1 cellular context compared by ENCODE assay signal in genomic region chr20:47215653-47216397, GRCh38.
TF ChIP-seq lines count a peak whose summit lies in the region.

No MANE protein-coding gene starts in this region.

TF ChIP-seq in K562, 482 proteins besides CTCF, POLR2A, EP300 and RAD21 (continued from another document):
- TF ChIP-seq ZBTB11 (CRISPR knock-in tag; IDR thresholded peaks at IDR 0.05): peak in 1 of 3 experiments; percentile 71; a peak in 2 of 6 replicates
- no peak for TF ChIP-seq SRF (CRISPR knock-in tag; IDR thresholded peaks at IDR 0.05)
- TF ChIP-seq, protein P1, sequence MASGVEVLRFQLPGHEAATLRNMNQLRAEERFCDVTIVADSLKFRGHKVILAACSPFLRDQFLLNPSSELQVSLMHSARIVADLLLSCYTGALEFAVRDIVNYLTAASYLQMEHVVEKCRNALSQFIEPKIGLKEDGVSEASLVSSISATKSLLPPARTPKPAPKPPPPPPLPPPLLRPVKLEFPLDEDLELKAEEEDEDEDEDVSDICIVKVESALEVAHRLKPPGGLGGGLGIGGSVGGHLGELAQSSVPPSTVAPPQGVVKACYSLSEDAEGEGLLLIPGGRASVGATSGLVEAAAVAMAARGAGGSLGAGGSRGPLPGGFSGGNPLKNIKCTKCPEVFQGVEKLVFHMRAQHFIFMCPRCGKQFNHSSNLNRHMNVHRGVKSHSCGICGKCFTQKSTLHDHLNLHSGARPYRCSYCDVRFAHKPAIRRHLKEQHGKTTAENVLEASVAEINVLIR (CRISPR knock-in tag; IDR thresholded peaks at IDR 0.05): no peak
- TF ChIP-seq ZNF592 (IDR thresholded peaks at IDR 0.05): no peak
- TF ChIP-seq, protein P2, sequence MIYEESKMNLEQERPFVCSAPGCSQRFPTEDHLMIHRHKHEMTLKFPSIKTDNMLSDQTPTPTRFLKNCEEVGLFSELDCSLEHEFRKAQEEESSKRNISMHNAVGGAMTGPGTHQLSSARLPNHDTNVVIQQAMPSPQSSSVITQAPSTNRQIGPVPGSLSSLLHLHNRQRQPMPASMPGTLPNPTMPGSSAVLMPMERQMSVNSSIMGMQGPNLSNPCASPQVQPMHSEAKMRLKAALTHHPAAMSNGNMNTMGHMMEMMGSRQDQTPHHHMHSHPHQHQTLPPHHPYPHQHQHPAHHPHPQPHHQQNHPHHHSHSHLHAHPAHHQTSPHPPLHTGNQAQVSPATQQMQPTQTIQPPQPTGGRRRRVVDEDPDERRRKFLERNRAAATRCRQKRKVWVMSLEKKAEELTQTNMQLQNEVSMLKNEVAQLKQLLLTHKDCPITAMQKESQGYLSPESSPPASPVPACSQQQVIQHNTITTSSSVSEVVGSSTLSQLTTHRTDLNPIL (CRISPR knock-in tag; IDR thresholded peaks at IDR 0.05): no peak
- TF ChIP-seq, protein P3, sequence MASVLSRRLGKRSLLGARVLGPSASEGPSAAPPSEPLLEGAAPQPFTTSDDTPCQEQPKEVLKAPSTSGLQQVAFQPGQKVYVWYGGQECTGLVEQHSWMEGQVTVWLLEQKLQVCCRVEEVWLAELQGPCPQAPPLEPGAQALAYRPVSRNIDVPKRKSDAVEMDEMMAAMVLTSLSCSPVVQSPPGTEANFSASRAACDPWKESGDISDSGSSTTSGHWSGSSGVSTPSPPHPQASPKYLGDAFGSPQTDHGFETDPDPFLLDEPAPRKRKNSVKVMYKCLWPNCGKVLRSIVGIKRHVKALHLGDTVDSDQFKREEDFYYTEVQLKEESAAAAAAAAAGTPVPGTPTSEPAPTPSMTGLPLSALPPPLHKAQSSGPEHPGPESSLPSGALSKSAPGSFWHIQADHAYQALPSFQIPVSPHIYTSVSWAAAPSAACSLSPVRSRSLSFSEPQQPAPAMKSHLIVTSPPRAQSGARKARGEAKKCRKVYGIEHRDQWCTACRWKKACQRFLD (CRISPR knock-in tag; IDR thresholded peaks at IDR 0.05): no peak
